In genomic region chr16:87127061-87127765, GRCh38 we compare ENCODE assay signal across 13 cellular contexts.
DNase-seq lines count a peak whose midpoint lies in the region; ATAC-seq, FAIRE-seq and TF ChIP-seq lines count a peak whose summit lies in the region.
"Had no signal": no experiment of that assay in that cellular context is flagged by ENCODE, and none has a peak within 500 bp of the region (broad histone marks: within the 10 kb centered on the region; RNA-seq: fewer than 3 reads in every experiment).

No MANE protein-coding gene starts in this region.

- no peak overlapping the region for H3K4me3 ChIP-seq in BLaER1 treated with 17β-estradiol and CSF1 and Interleukin-3, amounts not matched to agents 10 nM and 100 nM
- H3K4me3 ChIP-seq in right cardiac atrium (ENCODE audit: low read length) (no peak overlapping the region), pancreas (no peak overlapping the region)

- WGBS in right cardiac atrium = 36% methylated on average over 23 of the region's 23 CpGs
- 29 to 37% methylated on average over 23 of the region's 23 CpGs for WGBS in pancreas, 2 donors

- H3K9ac ChIP-seq in BLaER1 treated with 17β-estradiol and CSF1 and Interleukin-3, amounts not matched to agents 10 nM and 100 nM = peak overlapping the region in 2 of 11 experiments; percentile 3 to 9; a peak in 1 of 22 replicates

- peaks cover 0 to 20% (median 14%) of the 10 kb centered on the region in 10 experiments; a peak in 12 of 20 replicates for H3K4me1 ChIP-seq in BLaER1 treated with 17β-estradiol and CSF1 and Interleukin-3, amounts not matched to agents 10 nM and 100 nM
- H3K4me1 ChIP-seq in right cardiac atrium (ENCODE audit: control insufficient read depth, insufficient read depth, low read length) (no peaks in the 10 kb centered on the region), pancreas (peaks cover 6 to 15% (median 10%) of the 10 kb centered on the region in 3 donors)

- H4K20me1 ChIP-seq in BLaER1 treated with 17β-estradiol and CSF1 and Interleukin-3, amounts not matched to agents 10 nM and 100 nM = no peaks in the 10 kb centered on the region; a peak in 1 of 22 replicates

- no peak for TF ChIP-seq CTCF in pancreas (IDR thresholded peaks at IDR 0.05)

- peak; percentile 93 for DNase-seq in brain pericyte (ENCODE audit: low read depth, low spot score)
- peak; percentile 62 to 87 (median 82) for DNase-seq in right cardiac atrium
- DNase-seq in pancreas = peak in 2 of 6 donors; percentile 13 to 60
- DNase-seq in NCI-H1105 treated with DMSO at 0.1 percent for 48 hours (lab: John Stamatoyannopoulos, UW) = no peak
- DNase-seq: ACHN; activated CD8-positive, alpha-beta memory T cell treated with anti-CD3 and anti-CD28 coated beads, Interleukin-2, amount 10 ng/mL, durations not matched to agents 7 days and 5 days; NCI-H226 had no signal

- no peaks in the 10 kb centered on the region for H3K27me3 ChIP-seq in BLaER1 treated with 17β-estradiol and CSF1 and Interleukin-3, amounts not matched to agents 10 nM and 100 nM
- H3K27me3 ChIP-seq in right cardiac atrium (ENCODE audit: control insufficient read depth, insufficient read depth) (no peaks in the 10 kb centered on the region), pancreas (no peaks in the 10 kb centered on the region)

- ATAC-seq in right cardiac atrium (peak; percentile 70 to 72), pancreas (peak; percentile 53 to 75 (median 66)), GM18861 (IDR thresholded peaks at IDR 0.05; ENCODE audit: unreplicated experiment) (no peak), HG03025 (IDR thresholded peaks at IDR 0.05; ENCODE audit: low FRiP score, unreplicated experiment) (no peak), GM18870 (IDR thresholded peaks at IDR 0.05; ENCODE audit: unreplicated experiment) (no peak)
- ATAC-seq: activated CD8-positive, alpha-beta memory T cell treated with anti-CD3 and anti-CD28 coated beads, Interleukin-2, amount 10 ng/mL, durations not matched to agents 7 days and 5 days had no signal

- FAIRE-seq in pancreas (lab: Jason Lieb, UNC) = no peak
- FAIRE-seq: islet of Langerhans had no signal

- H3K9me3 ChIP-seq in BLaER1 treated with 17β-estradiol and CSF1 and Interleukin-3, amounts not matched to agents 10 nM and 100 nM (replicated peaks in 1 of 11) = peaks cover 0 to 6% (median 0%) of the 10 kb centered on the region in 11 experiments; a peak in 3 of 22 replicates
- H3K9me3 ChIP-seq in right cardiac atrium (ENCODE audit: control insufficient read depth, low read length) (no peaks in the 10 kb centered on the region), pancreas (no peaks in the 10 kb centered on the region)

- intact Hi-C loops in right cardiac atrium (cut with DNase I) = no loop called here
- intact Hi-C loops in pancreas (cut with DNase I) = no loop called here

- peak overlapping the region in 8 of 11 experiments; percentile 9 to 71 (median 53); a peak in 11 of 22 replicates for H3K4me2 ChIP-seq in BLaER1 treated with 17β-estradiol and CSF1 and Interleukin-3, amounts not matched to agents 10 nM and 100 nM

- H3K36me3 ChIP-seq in BLaER1 treated with 17β-estradiol and CSF1 and Interleukin-3, amounts not matched to agents 10 nM and 100 nM = no peaks in the 10 kb centered on the region
- no peaks in the 10 kb centered on the region for H3K36me3 ChIP-seq in pancreas

- H3K27ac ChIP-seq in BLaER1 treated with 17β-estradiol and CSF1 and Interleukin-3, amounts not matched to agents 10 nM and 100 nM = no peak overlapping the region
- peak overlapping the region; percentile 31 for H3K27ac ChIP-seq in right cardiac atrium (ENCODE audit: low read length)
- H3K27ac ChIP-seq in pancreas = no peak overlapping the region
- H3K27ac ChIP-seq: epithelial cell of prostate had no signal

Comparison
In these comparisons a context has a peak if more than half of its experiments do, and no peak if none do; other contexts are left out.
1. ATAC-seq: peak in right cardiac atrium (2 of 2) and pancreas (4 of 4); none in GM18861 (single experiment), HG03025 (single experiment) and GM18870 (single experiment).